1 cellular context compared by ENCODE assay signal in the genomic region with DNA sequence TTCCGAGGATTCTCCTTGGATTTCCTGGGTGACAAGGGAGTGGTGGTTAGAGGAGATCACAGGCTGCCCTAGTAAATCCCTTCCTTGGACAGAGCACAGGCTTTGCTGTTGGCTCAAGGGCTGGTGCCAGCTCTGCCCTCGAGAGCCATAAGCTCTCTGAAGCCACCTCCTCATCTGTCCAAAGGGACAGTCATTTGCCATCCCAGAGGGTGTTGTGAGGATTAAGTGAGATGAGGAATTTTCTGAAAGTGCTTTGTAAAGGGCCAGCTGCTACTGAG.
TF ChIP-seq lines count a peak whose summit lies in the region.

No MANE protein-coding gene starts in this region.

TF ChIP-seq in IMR-90, 13 proteins besides CTCF, POLR2A, EP300 and RAD21:
- TF ChIP-seq ELK1 (IDR thresholded peaks at IDR 0.05; ENCODE audit: borderline replicate concordance, low read depth, low read length) (no peak), NFE2L2 (IDR thresholded peaks at IDR 0.05; ENCODE audit: low read depth, low read length) (no peak), CHD1 (IDR thresholded peaks at IDR 0.05; ENCODE audit: low read depth, low read length) (no peak), BHLHE40 (IDR thresholded peaks at IDR 0.05; ENCODE audit: low read depth, low read length) (no peak), RFX5 (IDR thresholded peaks at IDR 0.05; ENCODE audit: low read depth, low read length) (no peak), RCOR1 (IDR thresholded peaks at IDR 0.05; ENCODE audit: insufficient replicate concordance, low read length) (no peak), MXI1 (IDR thresholded peaks at IDR 0.05; ENCODE audit: borderline replicate concordance, low read depth, low read length) (no peak), FOS (IDR thresholded peaks at IDR 0.05; ENCODE audit: low read depth, low read length) (no peak), MAFK (IDR thresholded peaks at IDR 0.05; ENCODE audit: low read depth, low read length) (no peak), SMC3 (IDR thresholded peaks at IDR 0.05; ENCODE audit: low read depth, low read length) (no peak), CEBPB (IDR thresholded peaks at IDR 0.05; ENCODE audit: low read depth, low read length) (no peak), MAZ (IDR thresholded peaks at IDR 0.05; ENCODE audit: borderline replicate concordance, low read depth, low read length) (no peak)
- TF ChIP-seq, protein P1, sequence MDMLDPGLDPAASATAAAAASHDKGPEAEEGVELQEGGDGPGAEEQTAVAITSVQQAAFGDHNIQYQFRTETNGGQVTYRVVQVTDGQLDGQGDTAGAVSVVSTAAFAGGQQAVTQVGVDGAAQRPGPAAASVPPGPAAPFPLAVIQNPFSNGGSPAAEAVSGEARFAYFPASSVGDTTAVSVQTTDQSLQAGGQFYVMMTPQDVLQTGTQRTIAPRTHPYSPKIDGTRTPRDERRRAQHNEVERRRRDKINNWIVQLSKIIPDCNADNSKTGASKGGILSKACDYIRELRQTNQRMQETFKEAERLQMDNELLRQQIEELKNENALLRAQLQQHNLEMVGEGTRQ (IDR thresholded peaks at IDR 0.05; ENCODE audit: low read depth, low read length): no peak
